ENCODE assay signal across 1 cellular context in the genomic region with DNA sequence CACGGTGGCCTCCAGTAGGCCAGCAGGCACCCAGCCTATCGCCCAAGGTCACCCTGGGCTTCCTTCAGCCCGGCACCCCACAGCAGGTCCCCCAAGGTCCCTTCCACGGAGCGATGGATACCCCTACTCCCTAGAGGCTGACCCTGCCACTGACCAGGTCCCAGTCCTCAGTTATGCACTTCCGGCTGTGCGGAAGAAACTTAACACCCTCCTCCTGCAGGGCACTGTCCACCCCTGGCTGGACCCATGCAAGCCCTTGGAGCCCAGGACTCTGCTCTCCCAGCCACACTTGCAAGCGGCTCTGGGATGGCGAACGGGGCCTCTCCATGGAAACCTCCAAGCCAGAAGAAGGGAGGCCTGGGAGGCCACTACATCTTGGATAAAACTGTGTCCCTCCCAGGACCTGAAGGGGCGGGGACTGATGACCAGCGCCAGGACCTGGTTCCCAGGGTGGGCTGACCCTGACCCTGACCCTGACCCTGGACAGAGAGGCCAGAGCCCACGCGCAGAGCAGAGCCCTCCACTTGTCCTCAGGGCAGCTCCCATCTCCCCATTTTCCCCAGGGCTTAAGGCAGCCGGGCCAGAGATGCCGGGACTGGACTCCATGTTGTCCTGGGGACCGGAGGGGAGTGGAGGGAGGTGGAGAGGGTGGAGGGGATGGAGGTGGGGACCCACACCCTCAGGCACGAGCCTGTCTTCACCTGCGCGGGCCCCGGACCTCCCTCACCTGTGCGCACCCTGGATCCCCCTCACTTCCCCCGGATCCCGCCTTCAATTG.
TF ChIP-seq lines count a peak whose summit lies in the region.

No MANE protein-coding gene starts in this region.

TF ChIP-seq in HEK293, 187 proteins besides CTCF, POLR2A, EP300 and RAD21 (continued from another document):
- TF ChIP-seq, protein P1, sequence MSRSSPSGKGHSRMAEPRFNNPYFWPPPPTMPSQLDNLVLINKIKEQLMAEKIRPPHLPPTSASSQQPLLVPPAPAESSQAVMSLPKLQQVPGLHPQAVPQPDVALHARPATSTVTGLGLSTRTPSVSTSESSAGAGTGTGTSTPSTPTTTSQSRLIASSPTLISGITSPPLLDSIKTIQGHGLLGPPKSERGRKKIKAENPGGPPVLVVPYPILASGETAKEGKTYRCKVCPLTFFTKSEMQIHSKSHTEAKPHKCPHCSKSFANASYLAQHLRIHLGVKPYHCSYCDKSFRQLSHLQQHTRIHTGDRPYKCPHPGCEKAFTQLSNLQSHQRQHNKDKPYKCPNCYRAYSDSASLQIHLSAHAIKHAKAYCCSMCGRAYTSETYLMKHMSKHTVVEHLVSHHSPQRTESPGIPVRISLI (tag by site-specific recombination; IDR thresholded peaks at IDR 0.05), result no peak
- peak; percentile 34; the same call in 1 of the 2 replicates for TF ChIP-seq SP2 (tag by site-specific recombination; IDR thresholded peaks at IDR 0.05)
